In the genomic region with DNA sequence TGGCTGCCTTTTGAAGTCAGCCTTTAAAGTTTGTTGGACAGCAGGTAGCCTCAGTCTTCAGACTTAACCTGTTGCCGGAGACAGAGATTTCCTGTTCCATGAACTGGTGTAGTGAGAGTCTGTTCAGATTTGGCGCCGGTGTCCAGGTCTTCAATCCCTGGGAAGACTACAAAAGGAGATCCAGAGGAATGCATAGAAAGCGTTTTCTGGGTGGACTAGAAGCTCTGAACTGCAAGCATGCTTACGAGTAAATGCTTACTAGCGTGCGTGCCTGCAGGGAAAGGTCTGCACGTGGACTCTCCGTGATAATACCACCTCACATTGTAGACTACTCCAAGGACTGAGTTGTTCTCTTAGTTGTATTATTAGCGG, we compare ENCODE assay signal across 8 cellular contexts. TPM values are rescaled to one million over a fixed set of nuclear protein-coding genes. Genes with fewer than 3 reads are reported as not detected.
DNase-seq lines count a peak whose midpoint lies in the region; ATAC-seq and TF ChIP-seq lines count a peak whose summit lies in the region.

No MANE protein-coding gene starts in this region.

- H3K4me3 ChIP-seq in heart left ventricle (peak overlapping the region; percentile 78 to 100 (median 96)), psoas muscle (peak overlapping the region; percentile 100)

- no peaks in the 10 kb centered on the region for H3K27me3 ChIP-seq in heart left ventricle
- H3K27me3 ChIP-seq in psoas muscle (ENCODE audit: insufficient read depth in 3 of 3, low read length in 2 of 3), result peaks cover 0 to 2% (median 0%) of the 10 kb centered on the region in 3 donors

- TF ChIP-seq CTCF in heart left ventricle (IDR thresholded peaks at IDR 0.05) (no peak), psoas muscle (IDR thresholded peaks at IDR 0.05) (no peak)

- no peak for TF ChIP-seq POLR2A in heart left ventricle (IDR thresholded peaks at IDR 0.05)

- ATAC-seq in heart left ventricle, result no peak
- no peak for ATAC-seq in left cardiac atrium
- no peak for ATAC-seq in psoas muscle
- no peak for ATAC-seq in GM18520 (IDR thresholded peaks at IDR 0.05; ENCODE audit: unreplicated experiment)
- no peak for ATAC-seq in HG03025 (IDR thresholded peaks at IDR 0.05; ENCODE audit: low FRiP score, unreplicated experiment)
- ATAC-seq in HG02973 (IDR thresholded peaks at IDR 0.05; ENCODE audit: unreplicated experiment), result no peak

- H3K4me1 ChIP-seq in heart left ventricle, result peaks cover 5 to 51% (median 36%) of the 10 kb centered on the region in 12 donors
- H3K4me1 ChIP-seq in psoas muscle, result peaks cover 35% of the 10 kb centered on the region

- intact Hi-C loops in heart left ventricle (cut with DNase I) (loop anchor here in 4 of 10 donors (2.0 kb wide), 1 partner anchor 26 kb away; a partner anchor contains a TSS), left cardiac atrium (cut with DNase I) (no loop called here), psoas muscle (cut with DNase I) (loop anchor here in 1 of 2 donors (10.0 kb wide), 1 partner anchor 252 kb away; no protein-coding TSS in a partner anchor)

- 3 to 5% (median 3%) methylated on average over 6 to 10 of the region's 10 CpGs for WGBS in heart left ventricle, 4 donors
- WGBS in psoas muscle, 3 donors, result 1 to 3% (median 2%) methylated on average over 10 of the region's 10 CpGs

- H3K36me3 ChIP-seq in heart left ventricle (peaks cover 0 to 4% (median 0%) of the 10 kb centered on the region in 9 donors), psoas muscle (ENCODE audit: insufficient read depth in 1 of 2, low read depth in 1 of 2) (peaks cover 0 to 2% of the 10 kb centered on the region in 2 donors)

- H3K27ac ChIP-seq in heart left ventricle (peak overlapping the region; percentile 76 to 94 (median 91)), psoas muscle (peak overlapping the region; percentile 91)

- H3K9me3 ChIP-seq in heart left ventricle, result no peaks in the 10 kb centered on the region
- H3K9me3 ChIP-seq in psoas muscle, result no peaks in the 10 kb centered on the region

- DNase-seq in heart left ventricle (no peak), left cardiac atrium (no peak), SW480 (ENCODE audit: low spot score) (peak; percentile 35), fibroblast of peridontal ligament (ENCODE audit: extremely low read depth) (peak; percentile 41), psoas muscle (no peak)

RNA-seq across cellular contexts. Expression of a gene that starts 0.9 kb away (rescaled TPM):
- total RNA-seq in heart left ventricle (100 to 1,000 TPM in 1 of 9 donors, 10 to 100 TPM in 8; 54.0 to 127 (median 66.4) TPM), left cardiac atrium (10 to 100 TPM; 53.5 to 67.1 TPM), psoas muscle (10 to 100 TPM; 53.9 to 76.9 (median 56.3) TPM)
- polyA plus RNA-seq in heart left ventricle (100 to 1,000 TPM in 1 of 2 donors, 10 to 100 TPM in 1; 62.1 to 180 TPM), psoas muscle (100 to 1,000 TPM in 2 of 3 donors, 10 to 100 TPM in 1; 97.4 to 249 (median 188) TPM)

RNA-seq across cellular contexts. Expression of a gene that starts 26.4 kb away (rescaled TPM):
- total RNA-seq in heart left ventricle (1 to 10 TPM in 7 of 9 donors, under 1 TPM in 1, not detected in 1; 0.32 to 3.3 (median 1.6) TPM), left cardiac atrium (1 to 10 TPM; 2.1 to 2.3 TPM), psoas muscle (1 to 10 TPM; 4.1 to 5.1 (median 4.9) TPM)
- polyA plus RNA-seq in heart left ventricle (1 to 10 TPM; 1.1 to 3.7 TPM), psoas muscle (1 to 10 TPM; 3.3 to 4.9 (median 4.1) TPM)

Comparison
In these comparisons a context has a peak if more than half of its experiments do, and no peak if none do; other contexts are left out.
1. DNase-seq: peak in SW480 (single experiment) and fibroblast of peridontal ligament (single experiment); none in heart left ventricle (0 of 5), left cardiac atrium (single experiment) and psoas muscle (0 of 2).